13 cellular contexts compared by ENCODE assay signal in the genomic region with DNA sequence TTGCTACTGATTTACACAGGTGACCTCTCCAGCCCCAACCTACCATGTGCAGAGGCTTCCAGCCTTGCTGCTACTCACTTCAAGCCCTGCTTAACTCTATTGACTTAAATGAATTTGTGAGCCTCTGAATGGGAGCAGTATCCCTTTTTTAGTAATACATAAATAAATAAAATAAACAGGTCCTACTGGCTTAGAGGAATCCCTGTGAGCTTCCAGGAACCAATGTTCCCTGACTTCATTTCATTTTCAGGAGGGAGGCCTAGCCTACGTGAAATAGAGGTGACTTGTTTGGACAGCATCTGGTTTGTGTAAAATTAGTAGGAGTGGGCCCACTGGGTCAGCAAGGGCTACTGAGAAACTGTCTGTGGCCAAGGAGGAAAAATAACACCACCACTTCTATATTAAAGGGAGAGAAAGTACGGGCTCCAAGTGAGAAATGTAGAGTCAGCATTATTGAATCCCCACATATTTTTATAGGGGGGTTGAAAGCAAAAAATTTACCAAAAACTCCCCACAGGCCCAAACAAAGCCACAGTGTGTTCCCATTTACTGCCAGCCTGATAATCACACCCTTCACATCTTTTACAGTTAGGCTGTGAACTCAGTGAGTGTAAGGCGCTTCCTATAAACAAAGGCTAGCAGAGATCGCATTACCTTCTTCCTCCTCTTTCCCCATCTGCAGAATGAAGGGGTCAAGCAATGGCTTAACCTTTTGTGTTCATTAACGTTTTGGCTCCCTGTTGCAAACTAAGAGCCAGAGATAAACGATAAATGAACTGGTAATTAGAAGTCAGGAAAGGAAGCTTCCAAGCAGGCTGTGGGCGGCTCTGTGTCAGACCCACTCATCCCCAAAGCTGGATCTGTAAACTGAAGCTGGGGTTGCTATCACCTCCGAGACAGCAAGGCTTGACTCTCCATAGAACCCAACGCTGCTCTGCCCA.
DNase-seq lines count a peak whose midpoint lies in the region; ATAC-seq and TF ChIP-seq lines count a peak whose summit lies in the region.
"Had no signal": no experiment of that assay in that cellular context is flagged by ENCODE, and none has a peak within 500 bp of the region (broad histone marks: within the 10 kb centered on the region; RNA-seq: fewer than 3 reads in every experiment).

No MANE protein-coding gene starts in this region.

- peaks cover 7% of the 10 kb centered on the region for H3K9me3 Mint-ChIP-seq in mesothelial cell of epicardium
- peaks cover 0 to 4% of the 10 kb centered on the region in 2 donors for H3K9me3 Mint-ChIP-seq in effector memory CD8-positive, alpha-beta T cell
- no peaks in the 10 kb centered on the region for H3K9me3 Mint-ChIP-seq in activated T-cell treated with anti-CD3 and anti-CD28 coated beads, Interleukin-2, amount 50 U/mL, for 24 hours

- H3K4me1 Mint-ChIP-seq in mesothelial cell of epicardium: peaks cover 27% of the 10 kb centered on the region
- H3K4me1 Mint-ChIP-seq in effector memory CD8-positive, alpha-beta T cell (ENCODE audit: low read depth in 2 of 2): no peaks in the 10 kb centered on the region
- H3K4me1 Mint-ChIP-seq in activated T-cell treated with anti-CD3 and anti-CD28 coated beads, Interleukin-2, amount 50 U/mL, for 24 hours (ENCODE audit: low read depth): no peaks in the 10 kb centered on the region
- H3K4me1 Mint-ChIP-seq: naive B cell had no signal

- no peak for ATAC-seq in GM18861 (IDR thresholded peaks at IDR 0.05; ENCODE audit: unreplicated experiment)
- no peak for ATAC-seq in effector memory CD8-positive, alpha-beta T cell (replicated peaks)

- H3K36me3 Mint-ChIP-seq in mesothelial cell of epicardium: no peaks in the 10 kb centered on the region
- H3K36me3 Mint-ChIP-seq in effector memory CD8-positive, alpha-beta T cell (ENCODE audit: insufficient read depth): no peaks in the 10 kb centered on the region
- no peaks in the 10 kb centered on the region for H3K36me3 Mint-ChIP-seq in activated T-cell treated with anti-CD3 and anti-CD28 coated beads, Interleukin-2, amount 50 U/mL, for 24 hours (ENCODE audit: low read depth)

- H3K4me3 ChIP-seq in choroid plexus epithelial cell (ENCODE audit: low read depth, low read length): no peak overlapping the region
- H3K4me3 ChIP-seq: right atrium auricular region had no signal

- TF ChIP-seq CTCF in choroid plexus epithelial cell (conservative IDR thresholded peaks at IDR 0.05; ENCODE audit: low read depth, low read length) (no peak), mesothelial cell of epicardium (IDR thresholded peaks at IDR 0.05; ENCODE audit: unreplicated experiment) (no peak)

- H3K4me3 Mint-ChIP-seq in mesothelial cell of epicardium: no peak overlapping the region
- H3K4me3 Mint-ChIP-seq in effector memory CD8-positive, alpha-beta T cell: no peak overlapping the region
- no peak overlapping the region for H3K4me3 Mint-ChIP-seq in activated T-cell treated with anti-CD3 and anti-CD28 coated beads, Interleukin-2, amount 50 U/mL, for 24 hours
- H3K4me3 Mint-ChIP-seq: naive B cell had no signal

- H3K27me3 Mint-ChIP-seq in mesothelial cell of epicardium (ENCODE audit: low read depth): no peaks in the 10 kb centered on the region
- peaks cover 29 to 44% of the 10 kb centered on the region in 2 donors for H3K27me3 Mint-ChIP-seq in effector memory CD8-positive, alpha-beta T cell
- H3K27me3 Mint-ChIP-seq in activated T-cell treated with anti-CD3 and anti-CD28 coated beads, Interleukin-2, amount 50 U/mL, for 24 hours: peaks cover 27% of the 10 kb centered on the region

- H3K27ac Mint-ChIP-seq in mesothelial cell of epicardium: peak overlapping the region; percentile 59
- H3K27ac Mint-ChIP-seq in effector memory CD8-positive, alpha-beta T cell: no peak overlapping the region
- H3K27ac Mint-ChIP-seq in activated T-cell treated with anti-CD3 and anti-CD28 coated beads, Interleukin-2, amount 50 U/mL, for 24 hours: no peak overlapping the region
- H3K27ac Mint-ChIP-seq: naive B cell had no signal

- DNase-seq in DMS153 treated with DMSO at 0.1 percent for 48 hours (lab: John Stamatoyannopoulos, UW; ENCODE audit: unreplicated experiment) (peak; percentile 30), M059J (ENCODE audit: low read depth) (peak; percentile 31), choroid plexus epithelial cell (ENCODE audit: low read depth) (peak; percentile 63), mesothelial cell of epicardium (ENCODE audit: low spot score in 2 of 2, unreplicated experiment in 2 of 2) (no peak), AML-193 (lab: John Stamatoyannopoulos, UW) (no peak)
- no peak for DNase-seq in effector memory CD8-positive, alpha-beta T cell
- DNase-seq in activated T-cell treated with anti-CD3 and anti-CD28 coated beads, Interleukin-2, amount 50 U/mL, for 24 hours: no peak
- DNase-seq: activated naive CD4-positive, alpha-beta T cell; KBM-7; naive B cell; NCI-H524 treated with DMSO at 0.1 percent for 48 hours had no signal

Comparison
In these comparisons a context has a peak if more than half of its experiments do, and no peak if none do; other contexts are left out.
1. DNase-seq: peak in DMS153 treated with DMSO at 0.1 percent for 48 hours (single experiment), M059J (single experiment) and choroid plexus epithelial cell (single experiment); none in mesothelial cell of epicardium (0 of 2), AML-193 (0 of 2), effector memory CD8-positive, alpha-beta T cell (0 of 3) and activated T-cell treated with anti-CD3 and anti-CD28 coated beads, Interleukin-2, amount 50 U/mL, for 24 hours (single experiment).